Comparison of ENCODE assay signal across 9 cellular contexts in genomic region chr5:67493676-67494075, GRCh38.
DNase-seq lines count a peak whose midpoint lies in the region; TF ChIP-seq lines count a peak whose summit lies in the region.
"Had no signal": no experiment of that assay in that cellular context is flagged by ENCODE, and none has a peak within 500 bp of the region (broad histone marks: within the 10 kb centered on the region; RNA-seq: fewer than 3 reads in every experiment).

No MANE protein-coding gene starts in this region.

- H3K4me2 ChIP-seq in osteoblast (ENCODE audit: insufficient read depth, low read length) = no peak overlapping the region

- H3K4me1 Mint-ChIP-seq in activated naive CD4-positive, alpha-beta T cell treated with anti-CD3 and anti-CD28 coated beads, Interleukin-2, amount 10 ng/mL, durations not matched to agents 7 days and 5 days = no peaks in the 10 kb centered on the region
- H3K4me1 Mint-ChIP-seq: naive B cell had no signal

- H3K36me3 ChIP-seq in osteoblast (ENCODE audit: insufficient read depth, low read length) = no peaks in the 10 kb centered on the region

- CTCF ChIA-PET in activated naive CD4-positive, alpha-beta T cell treated with anti-CD3 and anti-CD28 coated beads, Interleukin-2, amount 10 ng/mL, durations not matched to agents 7 days and 5 days (lab: Charles Lee) = interaction anchor here (2.0 kb wide), 1 partner anchor 759 kb away, joined by 8 read pairs; no protein-coding TSS in a partner anchor

- H3K27me3 Mint-ChIP-seq in activated naive CD4-positive, alpha-beta T cell treated with anti-CD3 and anti-CD28 coated beads, Interleukin-2, amount 10 ng/mL, durations not matched to agents 7 days and 5 days = peaks cover 4% of the 10 kb centered on the region
- H3K27me3 Mint-ChIP-seq: naive B cell had no signal

- no peak overlapping the region for H3K27ac ChIP-seq in osteoblast (ENCODE audit: low read depth, low read length)

- H3K27ac Mint-ChIP-seq in activated naive CD4-positive, alpha-beta T cell treated with anti-CD3 and anti-CD28 coated beads, Interleukin-2, amount 10 ng/mL, durations not matched to agents 7 days and 5 days = no peak overlapping the region
- H3K27ac Mint-ChIP-seq: naive B cell had no signal

- H3K9me3 ChIP-seq in osteoblast (ENCODE audit: low read depth, low read length) = no peaks in the 10 kb centered on the region

- no peak overlapping the region for H3K4me3 ChIP-seq in osteoblast (ENCODE audit: insufficient read depth, low read length)

- no peaks in the 10 kb centered on the region for H4K20me1 ChIP-seq in osteoblast (ENCODE audit: insufficient read depth, low read length)

- H2AFZ ChIP-seq in osteoblast (ENCODE audit: low read length) = peak overlapping the region; percentile 42

- TF ChIP-seq CTCF in osteoblast (IDR thresholded peaks at IDR 0.05; ENCODE audit: extremely low read depth, low read depth, low read length) = peak; percentile 50

- no peaks in the 10 kb centered on the region for H3K27me3 ChIP-seq in osteoblast (ENCODE audit: insufficient read depth, low read length)

- H3K36me3 Mint-ChIP-seq in activated naive CD4-positive, alpha-beta T cell treated with anti-CD3 and anti-CD28 coated beads, Interleukin-2, amount 10 ng/mL, durations not matched to agents 7 days and 5 days = no peaks in the 10 kb centered on the region
- H3K36me3 Mint-ChIP-seq: naive B cell had no signal

- no peak overlapping the region for H3K4me3 Mint-ChIP-seq in activated naive CD4-positive, alpha-beta T cell treated with anti-CD3 and anti-CD28 coated beads, Interleukin-2, amount 10 ng/mL, durations not matched to agents 7 days and 5 days
- H3K4me3 Mint-ChIP-seq: naive B cell had no signal

- H3K9me3 Mint-ChIP-seq in activated naive CD4-positive, alpha-beta T cell treated with anti-CD3 and anti-CD28 coated beads, Interleukin-2, amount 10 ng/mL, durations not matched to agents 7 days and 5 days = no peaks in the 10 kb centered on the region

- peak; percentile 29 for DNase-seq in activated naive CD4-positive, alpha-beta T cell treated with anti-CD3 and anti-CD28 coated beads, Interleukin-2, amount 10 ng/mL, durations not matched to agents 7 days and 5 days
- DNase-seq in activated naive CD4-positive, alpha-beta T cell (lab: John Stamatoyannopoulos, UW) = no peak
- DNase-seq in OCI-M1 (lab: John Stamatoyannopoulos, UW) (peak; percentile 56), fibroblast of gingiva (ENCODE audit: low read depth) (peak; percentile 43), osteoblast (ENCODE audit: insufficient read length, low spot score, missing footprints) (peak; percentile 26), NCI-H2196 (lab: John Stamatoyannopoulos, UW; ENCODE audit: unreplicated experiment) (no peak), NCI-H1048 (lab: John Stamatoyannopoulos, UW) (no peak)
- DNase-seq in activated effector memory CD4-positive, alpha-beta T cell treated with Interleukin-2 at 50 U/mL for 16 hours = no peak
- DNase-seq: naive B cell had no signal

- no peaks in the 10 kb centered on the region for H3K79me2 ChIP-seq in osteoblast (ENCODE audit: insufficient read depth, low read length)

- H3K4me1 ChIP-seq in osteoblast (ENCODE audit: insufficient read depth, low read length) = no peaks in the 10 kb centered on the region

Comparison
In these comparisons a context has a peak if more than half of its experiments do, and no peak if none do; other contexts are left out.
1. DNase-seq: peak in activated naive CD4-positive, alpha-beta T cell treated with anti-CD3 and anti-CD28 coated beads, Interleukin-2, amount 10 ng/mL, durations not matched to agents 7 days and 5 days (single experiment), OCI-M1 (single experiment), fibroblast of gingiva (single experiment) and osteoblast (single experiment); none in activated naive CD4-positive, alpha-beta T cell (0 of 4), NCI-H2196 (single experiment), activated effector memory CD4-positive, alpha-beta T cell treated with Interleukin-2 at 50 U/mL for 16 hours (single experiment) and NCI-H1048 (single experiment).